1 cellular context compared by ENCODE assay signal in genomic region chr16:29022196-29022595, GRCh38.
A peak's percentile ranks its signal among the peaks of the same experiment; 100 is the strongest.
TF ChIP-seq lines count a peak whose summit lies in the region.

No MANE protein-coding gene starts in this region.

TF ChIP-seq in HepG2, 621 proteins besides CTCF, POLR2A, EP300 and RAD21:
- TF ChIP-seq SNAI1 (CRISPR knock-in tag; IDR thresholded peaks at IDR 0.05; ENCODE audit: borderline replicate concordance) (no peak), CEBPB (IDR thresholded peaks at IDR 0.05; ENCODE audit: borderline replicate concordance, low read depth, low read length) (peak; percentile 22; the same call in 1 of the 2 replicates)
- TF ChIP-seq, protein P1, sequence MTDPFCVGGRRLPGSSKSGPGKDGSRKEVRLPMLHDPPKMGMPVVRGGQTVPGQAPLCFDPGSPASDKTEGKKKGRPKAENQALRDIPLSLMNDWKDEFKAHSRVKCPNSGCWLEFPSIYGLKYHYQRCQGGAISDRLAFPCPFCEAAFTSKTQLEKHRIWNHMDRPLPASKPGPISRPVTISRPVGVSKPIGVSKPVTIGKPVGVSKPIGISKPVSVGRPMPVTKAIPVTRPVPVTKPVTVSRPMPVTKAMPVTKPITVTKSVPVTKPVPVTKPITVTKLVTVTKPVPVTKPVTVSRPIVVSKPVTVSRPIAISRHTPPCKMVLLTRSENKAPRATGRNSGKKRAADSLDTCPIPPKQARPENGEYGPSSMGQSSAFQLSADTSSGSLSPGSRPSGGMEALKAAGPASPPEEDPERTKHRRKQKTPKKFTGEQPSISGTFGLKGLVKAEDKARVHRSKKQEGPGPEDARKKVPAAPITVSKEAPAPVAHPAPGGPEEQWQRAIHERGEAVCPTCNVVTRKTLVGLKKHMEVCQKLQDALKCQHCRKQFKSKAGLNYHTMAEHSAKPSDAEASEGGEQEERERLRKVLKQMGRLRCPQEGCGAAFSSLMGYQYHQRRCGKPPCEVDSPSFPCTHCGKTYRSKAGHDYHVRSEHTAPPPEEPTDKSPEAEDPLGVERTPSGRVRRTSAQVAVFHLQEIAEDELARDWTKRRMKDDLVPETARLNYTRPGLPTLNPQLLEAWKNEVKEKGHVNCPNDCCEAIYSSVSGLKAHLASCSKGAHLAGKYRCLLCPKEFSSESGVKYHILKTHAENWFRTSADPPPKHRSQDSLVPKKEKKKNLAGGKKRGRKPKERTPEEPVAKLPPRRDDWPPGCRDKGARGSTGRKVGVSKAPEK (CRISPR knock-in tag; IDR thresholded peaks at IDR 0.05; ENCODE audit: borderline replicate concordance), result no peak
- TF ChIP-seq, protein P2, sequence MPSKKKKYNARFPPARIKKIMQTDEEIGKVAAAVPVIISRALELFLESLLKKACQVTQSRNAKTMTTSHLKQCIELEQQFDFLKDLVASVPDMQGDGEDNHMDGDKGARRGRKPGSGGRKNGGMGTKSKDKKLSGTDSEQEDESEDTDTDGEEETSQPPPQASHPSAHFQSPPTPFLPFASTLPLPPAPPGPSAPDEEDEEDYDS (CRISPR knock-in tag; IDR thresholded peaks at IDR 0.05), result no peak
- TF ChIP-seq, protein P3, sequence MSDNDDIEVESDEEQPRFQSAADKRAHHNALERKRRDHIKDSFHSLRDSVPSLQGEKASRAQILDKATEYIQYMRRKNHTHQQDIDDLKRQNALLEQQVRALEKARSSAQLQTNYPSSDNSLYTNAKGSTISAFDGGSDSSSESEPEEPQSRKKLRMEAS (IDR thresholded peaks at IDR 0.05), result no peak
